Comparison of ENCODE assay signal across 8 cellular contexts in the genomic region with DNA sequence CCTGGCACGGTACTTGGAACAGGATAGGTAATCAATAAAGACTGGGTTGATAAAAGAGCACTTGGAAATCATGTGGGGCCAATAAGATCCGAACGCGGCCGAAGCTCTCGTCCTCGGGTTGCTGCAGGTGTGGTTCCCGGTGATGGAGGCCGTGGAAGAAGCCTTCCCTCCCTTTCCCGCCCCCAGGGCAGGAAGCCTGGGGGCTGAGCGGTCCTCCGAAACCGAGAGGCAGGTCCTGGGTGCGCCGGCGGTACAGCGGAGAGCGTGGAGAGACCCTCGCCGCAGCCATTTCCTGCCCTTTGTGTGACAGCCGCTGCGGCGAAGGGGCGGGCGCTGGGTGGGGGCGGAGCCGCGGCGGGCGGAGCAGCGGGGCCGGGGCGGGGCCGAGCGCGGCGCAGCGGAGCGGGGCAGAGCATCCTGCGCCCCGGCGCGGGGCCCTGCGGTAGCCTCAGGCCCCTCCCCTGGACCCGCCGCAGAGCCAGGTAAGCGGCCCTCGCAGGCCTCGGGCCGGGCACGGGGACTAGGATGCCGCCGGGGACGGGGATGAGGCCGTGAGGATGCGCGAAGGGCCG. TPM values are rescaled to one million over a fixed set of nuclear protein-coding genes. Genes with fewer than 3 reads are reported as not detected.
DNase-seq lines count a peak whose midpoint lies in the region; ATAC-seq, FAIRE-seq and TF ChIP-seq lines count a peak whose summit lies in the region.

A gene (plus strand): TSS at position 410 of the 572 bp plus-strand sequence. CDS start 19,239 bp downstream, outside the sequence.

- H3K4me2 ChIP-seq in DOHH2 (ENCODE audit: low read length) = peak within 1 kb of the TSS; percentile 99

- peak in 1 of 2 donors; percentile 21 for TF ChIP-seq POLR2A in tibial nerve (IDR thresholded peaks at IDR 0.05)

- intact Hi-C loops in pancreas (cut with DNase I) = no loop called here

- peak within 1 kb of the TSS; percentile 93 for H3K4me3 ChIP-seq in DOHH2 (ENCODE audit: low read length)
- H3K4me3 ChIP-seq in HUES64 (ENCODE audit: low read length) = peak within 1 kb of the TSS; percentile 81
- peak within 1 kb of the TSS; percentile 68 to 79 (median 70) for H3K4me3 ChIP-seq in pancreas
- peak within 1 kb of the TSS; percentile 67 to 80 (median 70) for H3K4me3 ChIP-seq in tibial nerve

- H3K27me3 ChIP-seq in DOHH2 (ENCODE audit: control insufficient read depth, low read length) (no peaks in the 10 kb centered on the region), HUES64 (ENCODE audit: insufficient read depth, low read length) (peaks cover 25% of the 10 kb centered on the region), pancreas (no peaks in the 10 kb centered on the region), tibial nerve (no peaks in the 10 kb centered on the region)

- peaks cover 6% of the 10 kb centered on the region for H3K4me1 Mint-ChIP-seq in glutamatergic neuron (ENCODE audit: low read depth, unreplicated experiment)

- no peaks in the 10 kb centered on the region for H3K9me3 ChIP-seq in DOHH2 (ENCODE audit: control insufficient read depth, insufficient read depth, low read length)
- H3K9me3 ChIP-seq in HUES64 (ENCODE audit: insufficient read depth, low read depth, low read length) = no peaks in the 10 kb centered on the region
- no peaks in the 10 kb centered on the region for H3K9me3 ChIP-seq in pancreas
- H3K9me3 ChIP-seq in tibial nerve = no peaks in the 10 kb centered on the region

- peaks cover 2% of the 10 kb centered on the region for H3K27me3 Mint-ChIP-seq in glutamatergic neuron (ENCODE audit: unreplicated experiment)

- peaks cover 3% of the 10 kb centered on the region for H3K9me3 Mint-ChIP-seq in glutamatergic neuron (ENCODE audit: unreplicated experiment)

- peak within 1 kb of the TSS; percentile 98 for H3K27ac Mint-ChIP-seq in glutamatergic neuron (ENCODE audit: unreplicated experiment)

- H3K9ac ChIP-seq in HUES64 (ENCODE audit: low read depth, low read length) = peak within 1 kb of the TSS; percentile 76

- TF ChIP-seq EP300 in tibial nerve (IDR thresholded peaks at IDR 0.05) = no peak

- in situ Hi-C loops in SK-MEL-5 (cut with HindIII; ENCODE audit: low pct_unique_long_range_greater_than_20kb, low sequenced_read_pairs) = no loop called here

- peaks cover 44% of the 10 kb centered on the region for H3K36me3 ChIP-seq in DOHH2 (ENCODE audit: control insufficient read depth, low read length)
- no peaks in the 10 kb centered on the region for H3K36me3 ChIP-seq in HUES64 (ENCODE audit: insufficient read depth, low read length)
- H3K36me3 ChIP-seq in pancreas = no peaks in the 10 kb centered on the region
- no peaks in the 10 kb centered on the region for H3K36me3 ChIP-seq in tibial nerve

- H3K4me1 ChIP-seq in DOHH2 (ENCODE audit: control insufficient read depth, low read length) (peaks cover 67% of the 10 kb centered on the region), HUES64 (ENCODE audit: insufficient read depth, low read length) (peaks cover 24% of the 10 kb centered on the region), pancreas (no peaks in the 10 kb centered on the region), tibial nerve (peaks cover 0 to 28% (median 14%) of the 10 kb centered on the region in 4 donors)

- H3F3A ChIP-seq in DOHH2 (ENCODE audit: control insufficient read depth, insufficient read depth) = peaks cover 13% of the 10 kb centered on the region

- TF ChIP-seq CTCF in DOHH2 (IDR thresholded peaks at IDR 0.05; ENCODE audit: low read depth, low read length, poor library complexity, severe bottlenecking) = no peak
- no peak for TF ChIP-seq CTCF in glutamatergic neuron (IDR thresholded peaks at IDR 0.05; ENCODE audit: partially characterized antibody, unreplicated experiment)
- TF ChIP-seq CTCF in pancreas (IDR thresholded peaks at IDR 0.05) = no peak
- TF ChIP-seq CTCF in tibial nerve (IDR thresholded peaks at IDR 0.05) = no peak

- DNase-seq in SK-MEL-5 (ENCODE audit: low read depth, low spot score) = peak; percentile 23
- DNase-seq in activated naive CD4-positive, alpha-beta T cell (lab: John Stamatoyannopoulos, UW) = peak; percentile 31 to 83 (median 66)
- peak; percentile 87 for DNase-seq in glutamatergic neuron
- peak; percentile 44 to 88 (median 63) for DNase-seq in pancreas
- DNase-seq in tibial nerve (ENCODE audit: low spot score in 2 of 2) = peak in 1 of 2 donors; percentile 23

- FAIRE-seq in pancreas (lab: Jason Lieb, UNC) = no peak

- peaks cover 54% of the 10 kb centered on the region for H3K79me2 ChIP-seq in DOHH2 (ENCODE audit: control insufficient read depth, low read length)

- WGBS in HUES64 = 2% methylated on average over 58 of the region's 58 CpGs
- WGBS in pancreas, 2 donors = 0 to 1% methylated on average over 23 to 58 of the region's 58 CpGs
- 0 to 1% methylated on average over 15 to 34 of the region's 58 CpGs for WGBS in tibial nerve, 2 donors

- no peaks in the 10 kb centered on the region for H4K20me1 ChIP-seq in DOHH2 (ENCODE audit: control insufficient read depth, insufficient read depth, low read depth, low read length)

- H3K4me3 Mint-ChIP-seq in glutamatergic neuron (ENCODE audit: unreplicated experiment) = peak within 1 kb of the TSS; percentile 96

- H3K27ac ChIP-seq in DOHH2 (ENCODE audit: low read depth, low read length) (peak within 1 kb of the TSS; percentile 98), HUES64 (ENCODE audit: low read depth, low read length) (peak within 1 kb of the TSS; percentile 36; the same call in 1 of the 2 replicates), pancreas (peak within 1 kb of the TSS; percentile 28 to 64 (median 50)), tibial nerve (peak within 1 kb of the TSS in 2 of 4 donors; percentile 72 to 87)

- ATAC-seq in GM21515 (IDR thresholded peaks at IDR 0.05; ENCODE audit: unreplicated experiment) (peak; percentile 86), pancreas (peak; percentile 94 to 96 (median 96))

- H3K36me3 Mint-ChIP-seq in glutamatergic neuron (ENCODE audit: unreplicated experiment) = no peaks in the 10 kb centered on the region

- no peaks in the 10 kb centered on the region for H3K9me2 ChIP-seq in DOHH2 (replicated peaks; ENCODE audit: control insufficient read depth, low read length)

RNA-seq across cellular contexts. Expression of the gene that starts here (rescaled TPM):
- polyA plus RNA-seq in HUES64 (2013, experiment 1 of 2) = 46.8 TPM
- 51.5 TPM for polyA plus RNA-seq in HUES64 (2013, experiment 2 of 2)
- total RNA-seq in SK-MEL-5 (2014; rRNA removed; shearing (Covaris generic)) = 10.1 and 11.0 TPM in 2 replicates
- polyA plus RNA-seq in SK-MEL-5 (2015; cell fraction: cytosol; rRNA removed) = 15.9 and 18.5 TPM in 2 replicates
- polyA plus RNA-seq in SK-MEL-5 (2015; cell fraction: nucleus; rRNA removed) = 13.3 and 22.9 TPM in 2 replicates
- total RNA-seq in glutamatergic neuron (ENCODE audit: unreplicated experiment) (120 TPM), pancreas (10 to 100 TPM in 4 of 6 donors, 1 to 10 TPM in 2; 7.6 to 17.8 (median 10.2) TPM), tibial nerve (10 to 100 TPM; 14.4 to 27.3 (median 18.0) TPM)
- polyA plus RNA-seq in pancreas = 10 to 100 TPM; 14.4 to 19.6 TPM
